In genomic region chr3:65489253-65489652, GRCh38 we compare ENCODE assay signal across 8 cellular contexts.
"Had no signal": no experiment of that assay in that cellular context is flagged by ENCODE, and none has a peak within 500 bp of the region (broad histone marks: within the 10 kb centered on the region; RNA-seq: fewer than 3 reads in every experiment).

No MANE protein-coding gene starts in this region.

- ATAC-seq: GM12878 had no signal

- FAIRE-seq: G401.6, GM12878, GM12891, GM12892, GM18507, GM19239 had no signal

- H3K4me3 ChIP-seq: GM12878 had no signal

- DNase-seq: GDM1, GF-D8 had no signal
